ENCODE assay signal across 8 cellular contexts in the genomic region with DNA sequence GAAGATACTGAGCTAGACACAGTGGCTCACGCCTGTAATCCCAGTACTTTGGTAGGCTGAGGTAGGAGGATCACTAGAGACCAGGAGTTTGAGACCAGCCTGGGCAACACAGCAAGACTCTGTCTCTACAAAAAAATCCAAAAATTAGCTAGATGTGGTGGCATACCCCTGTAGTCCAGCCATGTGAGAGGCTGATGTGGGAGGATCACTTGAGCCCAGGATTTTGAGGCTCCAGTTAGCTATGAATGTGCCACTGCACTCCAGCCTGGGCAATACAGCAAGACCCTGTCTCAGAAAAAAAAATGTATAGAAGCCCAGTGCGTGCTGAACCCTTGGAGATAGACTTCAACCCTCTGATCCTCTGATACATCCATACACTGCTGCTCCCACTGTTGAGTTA.
"Had no signal": no experiment of that assay in that cellular context is flagged by ENCODE, and none has a peak within 500 bp of the region (broad histone marks: within the 10 kb centered on the region; RNA-seq: fewer than 3 reads in every experiment).

No MANE protein-coding gene starts in this region.

- H3K4me1 Mint-ChIP-seq: H9, IgD-negative memory B cell had no signal

- H3K9me3 Mint-ChIP-seq: H9, HFFc6, IgD-negative memory B cell had no signal

- H3K27ac ChIP-seq: GM23248, HL-60 had no signal

- H3K36me3 Mint-ChIP-seq: IgD-negative memory B cell had no signal

- H3K27ac Mint-ChIP-seq: H9, HFFc6, IgD-negative memory B cell had no signal

- H3K4me3 Mint-ChIP-seq: H9, HFFc6, IgD-negative memory B cell had no signal

- H3K4me3 ChIP-seq: GM23248 had no signal

- DNase-seq: GM23248, GOT3, H9, HCEC 1CT, HFFc6, KG1 had no signal
